1 cellular context compared by ENCODE assay signal in the genomic region with DNA sequence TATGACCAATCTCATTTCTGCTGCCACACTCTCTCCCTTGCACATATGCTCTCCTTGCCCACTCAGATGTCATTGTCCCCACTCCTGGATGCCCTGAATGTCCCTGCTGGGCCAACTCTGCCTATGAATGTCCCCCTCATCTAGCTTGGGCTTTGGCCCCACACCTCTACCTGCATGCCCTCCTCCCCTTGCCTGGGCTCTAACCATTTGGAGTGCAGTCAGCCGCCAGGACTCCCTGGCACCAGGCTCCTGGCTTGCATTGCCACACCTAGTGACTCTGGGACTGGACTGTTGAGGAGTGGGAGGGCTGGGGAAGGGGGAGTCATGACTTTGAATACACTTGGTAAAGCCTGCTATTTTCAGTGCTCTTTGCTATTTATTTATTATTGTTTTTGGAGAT.
TF ChIP-seq lines count a peak whose summit lies in the region.

No MANE protein-coding gene starts in this region.

TF ChIP-seq in SK-N-SH, 30 proteins besides CTCF, POLR2A, EP300 and RAD21:
- TF ChIP-seq, protein P1, sequence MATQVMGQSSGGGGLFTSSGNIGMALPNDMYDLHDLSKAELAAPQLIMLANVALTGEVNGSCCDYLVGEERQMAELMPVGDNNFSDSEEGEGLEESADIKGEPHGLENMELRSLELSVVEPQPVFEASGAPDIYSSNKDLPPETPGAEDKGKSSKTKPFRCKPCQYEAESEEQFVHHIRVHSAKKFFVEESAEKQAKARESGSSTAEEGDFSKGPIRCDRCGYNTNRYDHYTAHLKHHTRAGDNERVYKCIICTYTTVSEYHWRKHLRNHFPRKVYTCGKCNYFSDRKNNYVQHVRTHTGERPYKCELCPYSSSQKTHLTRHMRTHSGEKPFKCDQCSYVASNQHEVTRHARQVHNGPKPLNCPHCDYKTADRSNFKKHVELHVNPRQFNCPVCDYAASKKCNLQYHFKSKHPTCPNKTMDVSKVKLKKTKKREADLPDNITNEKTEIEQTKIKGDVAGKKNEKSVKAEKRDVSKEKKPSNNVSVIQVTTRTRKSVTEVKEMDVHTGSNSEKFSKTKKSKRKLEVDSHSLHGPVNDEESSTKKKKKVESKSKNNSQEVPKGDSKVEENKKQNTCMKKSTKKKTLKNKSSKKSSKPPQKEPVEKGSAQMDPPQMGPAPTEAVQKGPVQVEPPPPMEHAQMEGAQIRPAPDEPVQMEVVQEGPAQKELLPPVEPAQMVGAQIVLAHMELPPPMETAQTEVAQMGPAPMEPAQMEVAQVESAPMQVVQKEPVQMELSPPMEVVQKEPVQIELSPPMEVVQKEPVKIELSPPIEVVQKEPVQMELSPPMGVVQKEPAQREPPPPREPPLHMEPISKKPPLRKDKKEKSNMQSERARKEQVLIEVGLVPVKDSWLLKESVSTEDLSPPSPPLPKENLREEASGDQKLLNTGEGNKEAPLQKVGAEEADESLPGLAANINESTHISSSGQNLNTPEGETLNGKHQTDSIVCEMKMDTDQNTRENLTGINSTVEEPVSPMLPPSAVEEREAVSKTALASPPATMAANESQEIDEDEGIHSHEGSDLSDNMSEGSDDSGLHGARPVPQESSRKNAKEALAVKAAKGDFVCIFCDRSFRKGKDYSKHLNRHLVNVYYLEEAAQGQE (IDR thresholded peaks at IDR 0.05; ENCODE audit: low read depth, low read length): no peak
TF ChIP-seq in SK-N-SH: peak in this region for 0.
